In the genomic region with DNA sequence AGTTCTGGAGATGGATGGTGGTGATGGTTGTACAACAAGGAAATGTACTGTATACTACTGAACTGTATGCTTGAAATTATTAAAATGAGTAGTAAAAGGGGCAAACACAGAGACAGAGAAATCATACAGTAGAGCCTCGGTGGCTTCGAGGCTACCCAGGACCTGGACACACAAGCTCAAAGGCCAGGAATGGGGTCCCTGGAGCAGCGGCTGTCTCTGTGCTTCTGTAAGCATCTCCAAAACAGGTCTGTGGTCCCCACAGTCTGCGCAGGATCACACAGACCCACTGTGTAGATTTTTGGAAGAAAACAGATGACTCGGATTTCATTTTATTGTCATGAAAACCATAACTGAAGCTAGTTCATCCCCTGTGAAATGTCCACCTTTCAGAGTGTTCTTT, we compare ENCODE assay signal across 1 cellular context.
TF ChIP-seq lines count a peak whose summit lies in the region.

No MANE protein-coding gene starts in this region.

TF ChIP-seq in HepG2, 621 proteins besides CTCF, POLR2A, EP300 and RAD21:
- TF ChIP-seq, protein P1, sequence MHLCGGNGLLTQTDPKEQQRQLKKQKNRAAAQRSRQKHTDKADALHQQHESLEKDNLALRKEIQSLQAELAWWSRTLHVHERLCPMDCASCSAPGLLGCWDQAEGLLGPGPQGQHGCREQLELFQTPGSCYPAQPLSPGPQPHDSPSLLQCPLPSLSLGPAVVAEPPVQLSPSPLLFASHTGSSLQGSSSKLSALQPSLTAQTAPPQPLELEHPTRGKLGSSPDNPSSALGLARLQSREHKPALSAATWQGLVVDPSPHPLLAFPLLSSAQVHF (CRISPR knock-in tag; IDR thresholded peaks at IDR 0.05) = no peak
